Comparison of ENCODE assay signal across 6 cellular contexts in the genomic region with DNA sequence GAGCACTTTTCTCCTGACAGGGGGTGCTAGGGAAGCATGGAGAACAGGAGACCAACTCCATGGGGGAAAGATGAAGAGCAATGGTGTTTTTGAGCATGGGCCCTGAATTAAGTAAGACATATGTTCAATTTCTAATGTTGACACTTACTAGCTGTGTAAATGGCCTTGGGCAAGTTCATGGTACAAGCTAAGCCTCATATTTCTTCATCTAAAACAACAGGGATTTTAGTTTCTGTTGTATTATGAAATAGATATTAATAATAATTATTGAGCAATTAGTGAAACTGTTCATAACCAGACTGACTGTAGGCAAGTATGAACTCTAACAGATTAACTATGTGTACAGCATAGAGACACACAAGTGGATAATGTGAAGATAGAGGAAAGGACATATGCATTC.
"Had no signal": no experiment of that assay in that cellular context is flagged by ENCODE, and none has a peak within 500 bp of the region (broad histone marks: within the 10 kb centered on the region; RNA-seq: fewer than 3 reads in every experiment).

No MANE protein-coding gene starts in this region.

- H3K27ac ChIP-seq: GM23248, HL-60 had no signal

- H3K4me3 ChIP-seq: GM23248, HAP-1 had no signal

- DNase-seq: GM23248, GOT3, H7, HFFc6 had no signal

- H3K36me3 ChIP-seq: HAP-1 had no signal

- H3K9me3 ChIP-seq: HAP-1 had no signal

- H3K4me1 ChIP-seq: HAP-1 had no signal
